ENCODE assay signal across 1 cellular context in the genomic region with DNA sequence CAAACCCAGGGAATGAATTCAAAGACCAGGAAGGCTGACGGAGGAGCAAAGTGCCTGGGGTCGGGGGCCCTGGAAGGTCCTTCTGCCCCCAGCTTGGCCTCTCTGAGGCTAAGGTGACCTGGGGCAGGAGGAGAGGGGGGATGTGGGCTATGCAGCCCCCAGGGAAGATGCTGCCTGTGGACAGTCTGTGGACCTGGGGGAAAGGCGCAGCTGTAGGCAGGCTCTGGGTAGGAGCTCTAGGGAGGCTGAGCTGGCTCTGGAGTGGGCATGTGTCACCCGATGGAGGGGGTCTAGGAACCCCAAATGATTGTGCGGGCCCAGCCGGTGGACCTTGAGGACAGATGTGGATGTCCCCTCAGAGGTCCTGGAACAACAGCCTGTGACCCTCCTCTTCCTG.
TF ChIP-seq lines count a peak whose summit lies in the region.

No MANE protein-coding gene starts in this region.

TF ChIP-seq in SK-N-SH treated with all-trans-retinoic acid at 6 μM for 48 hours, 23 proteins besides CTCF, POLR2A, EP300 and RAD21 (continued from another document):
- TF ChIP-seq, protein P1, sequence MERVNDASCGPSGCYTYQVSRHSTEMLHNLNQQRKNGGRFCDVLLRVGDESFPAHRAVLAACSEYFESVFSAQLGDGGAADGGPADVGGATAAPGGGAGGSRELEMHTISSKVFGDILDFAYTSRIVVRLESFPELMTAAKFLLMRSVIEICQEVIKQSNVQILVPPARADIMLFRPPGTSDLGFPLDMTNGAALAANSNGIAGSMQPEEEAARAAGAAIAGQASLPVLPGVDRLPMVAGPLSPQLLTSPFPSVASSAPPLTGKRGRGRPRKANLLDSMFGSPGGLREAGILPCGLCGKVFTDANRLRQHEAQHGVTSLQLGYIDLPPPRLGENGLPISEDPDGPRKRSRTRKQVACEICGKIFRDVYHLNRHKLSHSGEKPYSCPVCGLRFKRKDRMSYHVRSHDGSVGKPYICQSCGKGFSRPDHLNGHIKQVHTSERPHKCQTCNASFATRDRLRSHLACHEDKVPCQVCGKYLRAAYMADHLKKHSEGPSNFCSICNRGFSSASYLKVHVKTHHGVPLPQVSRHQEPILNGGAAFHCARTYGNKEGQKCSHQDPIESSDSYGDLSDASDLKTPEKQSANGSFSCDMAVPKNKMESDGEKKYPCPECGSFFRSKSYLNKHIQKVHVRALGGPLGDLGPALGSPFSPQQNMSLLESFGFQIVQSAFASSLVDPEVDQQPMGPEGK (CRISPR knock-in tag; IDR thresholded peaks at IDR 0.05; ENCODE audit: borderline replicate concordance), result no peak
- TF ChIP-seq ARNTL (CRISPR knock-in tag; IDR thresholded peaks at IDR 0.05; ENCODE audit: borderline replicate concordance, low read depth), result no peak
- TF ChIP-seq CREB5 (CRISPR knock-in tag; IDR thresholded peaks at IDR 0.05; ENCODE audit: low read depth), result no peak
- TF ChIP-seq PPARA (CRISPR knock-in tag; IDR thresholded peaks at IDR 0.05; ENCODE audit: borderline replicate concordance), result no peak
- TF ChIP-seq TCF4 (CRISPR knock-in tag; IDR thresholded peaks at IDR 0.05; ENCODE audit: borderline replicate concordance), result no peak
- no peak for TF ChIP-seq ZNF70 (CRISPR knock-in tag; IDR thresholded peaks at IDR 0.05)
- TF ChIP-seq BACH2 (CRISPR knock-in tag; IDR thresholded peaks at IDR 0.05; ENCODE audit: borderline replicate concordance), result no peak
- TF ChIP-seq ZC3H10 (CRISPR knock-in tag; IDR thresholded peaks at IDR 0.05), result no peak
- no peak for TF ChIP-seq ESRRG (CRISPR knock-in tag; IDR thresholded peaks at IDR 0.05)
- TF ChIP-seq RARB (CRISPR knock-in tag; IDR thresholded peaks at IDR 0.05), result no peak
- no peak for TF ChIP-seq ZNF565 (CRISPR knock-in tag; conservative IDR thresholded peaks at IDR 0.05; ENCODE audit: low read depth)
- TF ChIP-seq ZNF8 (CRISPR knock-in tag; IDR thresholded peaks at IDR 0.05), result no peak
TF ChIP-seq in SK-N-SH treated with all-trans-retinoic acid at 6 μM for 48 hours: peak in this region for 0.
